Comparison of ENCODE assay signal across 1 cellular context in genomic region chr1:89620664-89621063, GRCh38.
TF ChIP-seq lines count a peak whose summit lies in the region.

No MANE protein-coding gene starts in this region.

TF ChIP-seq in SK-N-SH, 30 proteins besides CTCF, POLR2A, EP300 and RAD21 (continued from another document):
- no peak for TF ChIP-seq USF1 (IDR thresholded peaks at IDR 0.05; ENCODE audit: borderline replicate concordance, low read depth)
- TF ChIP-seq EZH2phosphoT487 (IDR thresholded peaks at IDR 0.05; ENCODE audit: borderline replicate concordance, low read depth) = no peak
- TF ChIP-seq RFX5 (IDR thresholded peaks at IDR 0.05; ENCODE audit: low read length) = no peak
- no peak for TF ChIP-seq RXRA (IDR thresholded peaks at IDR 0.05; ENCODE audit: borderline replicate concordance, low read depth)
- TF ChIP-seq JUND (IDR thresholded peaks at IDR 0.05) = no peak
- TF ChIP-seq MXI1 (IDR thresholded peaks at IDR 0.05; ENCODE audit: low read depth, low read length) = no peak
- TF ChIP-seq REST (IDR thresholded peaks at IDR 0.05; ENCODE audit: low read depth, low read length) = no peak
- no peak for TF ChIP-seq NRF1 (IDR thresholded peaks at IDR 0.05; ENCODE audit: low read depth, low read length)
- TF ChIP-seq FOXM1 (IDR thresholded peaks at IDR 0.05; ENCODE audit: low read depth) = no peak
- no peak for TF ChIP-seq GATA2 (CRISPR knock-in tag; IDR thresholded peaks at IDR 0.05)
- TF ChIP-seq, protein P1, sequence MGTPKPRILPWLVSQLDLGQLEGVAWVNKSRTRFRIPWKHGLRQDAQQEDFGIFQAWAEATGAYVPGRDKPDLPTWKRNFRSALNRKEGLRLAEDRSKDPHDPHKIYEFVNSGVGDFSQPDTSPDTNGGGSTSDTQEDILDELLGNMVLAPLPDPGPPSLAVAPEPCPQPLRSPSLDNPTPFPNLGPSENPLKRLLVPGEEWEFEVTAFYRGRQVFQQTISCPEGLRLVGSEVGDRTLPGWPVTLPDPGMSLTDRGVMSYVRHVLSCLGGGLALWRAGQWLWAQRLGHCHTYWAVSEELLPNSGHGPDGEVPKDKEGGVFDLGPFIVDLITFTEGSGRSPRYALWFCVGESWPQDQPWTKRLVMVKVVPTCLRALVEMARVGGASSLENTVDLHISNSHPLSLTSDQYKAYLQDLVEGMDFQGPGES (IDR thresholded peaks at IDR 0.05; ENCODE audit: low read depth, low read length) = no peak
- TF ChIP-seq, protein P2, sequence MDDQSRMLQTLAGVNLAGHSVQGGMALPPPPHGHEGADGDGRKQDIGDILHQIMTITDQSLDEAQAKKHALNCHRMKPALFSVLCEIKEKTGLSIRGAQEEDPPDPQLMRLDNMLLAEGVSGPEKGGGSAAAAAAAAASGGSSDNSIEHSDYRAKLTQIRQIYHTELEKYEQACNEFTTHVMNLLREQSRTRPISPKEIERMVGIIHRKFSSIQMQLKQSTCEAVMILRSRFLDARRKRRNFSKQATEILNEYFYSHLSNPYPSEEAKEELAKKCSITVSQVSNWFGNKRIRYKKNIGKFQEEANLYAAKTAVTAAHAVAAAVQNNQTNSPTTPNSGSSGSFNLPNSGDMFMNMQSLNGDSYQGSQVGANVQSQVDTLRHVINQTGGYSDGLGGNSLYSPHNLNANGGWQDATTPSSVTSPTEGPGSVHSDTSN (IDR thresholded peaks at IDR 0.05) = no peak
- TF ChIP-seq NFIC (IDR thresholded peaks at IDR 0.05; ENCODE audit: borderline replicate concordance) = no peak
